8 cellular contexts compared by ENCODE assay signal in the genomic region with DNA sequence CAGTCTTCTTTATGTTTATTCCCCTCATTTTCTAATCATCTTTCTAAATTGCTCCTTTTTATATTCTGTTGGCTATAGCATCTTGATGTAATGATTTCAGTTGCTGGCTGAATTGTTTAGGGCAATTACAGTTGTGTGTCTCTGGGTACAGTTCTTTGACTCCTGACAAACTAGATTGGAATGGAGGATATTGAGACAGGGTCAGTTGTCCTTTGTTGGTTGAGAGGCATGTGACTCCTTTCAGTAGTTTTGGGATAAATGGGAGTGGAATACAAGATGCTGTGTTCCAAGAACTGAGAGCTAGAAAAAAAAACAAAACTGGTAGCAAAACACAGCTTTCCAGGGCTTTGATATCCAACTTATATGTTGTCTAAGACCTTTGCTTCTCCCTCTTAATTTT. TPM values are rescaled to one million over a fixed set of nuclear protein-coding genes. Genes with fewer than 3 reads are reported as not detected.
DNase-seq lines count a peak whose midpoint lies in the region; ATAC-seq, FAIRE-seq and TF ChIP-seq lines count a peak whose summit lies in the region.
"Had no signal": no experiment of that assay in that cellular context is flagged by ENCODE, and none has a peak within 500 bp of the region (broad histone marks: within the 10 kb centered on the region; RNA-seq: fewer than 3 reads in every experiment).

No MANE protein-coding gene starts in this region.

- H3K9me3 ChIP-seq in Loucy (ENCODE audit: insufficient read depth, low read depth, low read length): no peaks in the 10 kb centered on the region
- H3K9me3 ChIP-seq in mammary epithelial cell (replicated peaks; ENCODE audit: insufficient read depth, low read length): no peaks in the 10 kb centered on the region
- no peaks in the 10 kb centered on the region for H3K9me3 ChIP-seq in neural cell (ENCODE audit: low read length)
- H3K9me3 ChIP-seq in esophagus muscularis mucosa: no peaks in the 10 kb centered on the region

- CTCF ChIA-PET in mammary epithelial cell (lab: Charles Lee; ENCODE audit: low non-redundant PET): interaction anchor here (0.7 kb wide), 1 partner anchor 23 kb away, joined by 4 read pairs; no protein-coding TSS in a partner anchor

- ATAC-seq in HG03196 (IDR thresholded peaks at IDR 0.05; ENCODE audit: unreplicated experiment): no peak
- ATAC-seq: left lobe of liver had no signal

- H2AFZ ChIP-seq in Loucy (ENCODE audit: low read length) (no peak overlapping the region), mammary epithelial cell (ENCODE audit: low read depth, low read length) (peak overlapping the region; percentile 88), neural cell (ENCODE audit: low read depth, low read length) (no peak overlapping the region)

- H3K4me1 ChIP-seq in Loucy (ENCODE audit: insufficient read depth, low read length, poor library complexity, severe bottlenecking) (peaks cover 29% of the 10 kb centered on the region), mammary epithelial cell (ENCODE audit: insufficient read depth, low read length) (peaks cover 18% of the 10 kb centered on the region), esophagus muscularis mucosa (peaks cover 8 to 19% (median 13%) of the 10 kb centered on the region in 4 donors)

- dilution Hi-C loops in mammary epithelial cell (cut with HindIII; ENCODE audit: low sequenced_read_pairs): loop anchor here (10.0 kb wide), 1 partner anchor 260 kb away; no protein-coding TSS in a partner anchor

- no peaks in the 10 kb centered on the region for H3K9me2 ChIP-seq in Loucy (replicated peaks; ENCODE audit: low read depth, low read length)
- H3K9me2 ChIP-seq in neural cell (ENCODE audit: insufficient read depth, low read length): no peaks in the 10 kb centered on the region

- in situ Hi-C loops in mammary epithelial cell (cut with MboI; ENCODE audit: low sequenced_read_pairs in 2 of 2): no loop called here

- peak; percentile 69 for DNase-seq in ELR (ENCODE audit: low read depth)
- no peak for DNase-seq in mammary epithelial cell
- no peak for DNase-seq in urothelium cell line (ENCODE audit: low spot score)
- no peak for DNase-seq in esophagus muscularis mucosa (ENCODE audit: extremely low spot score)

- intact Hi-C loops in mammary epithelial cell (cut with micrococcal nuclease): loop anchor here (5.0 kb wide), 1 partner anchor 272 kb away; no protein-coding TSS in a partner anchor
- intact Hi-C loops in esophagus muscularis mucosa (cut with DNase I): no loop called here

- TF ChIP-seq RAD21 in neural cell (conservative IDR thresholded peaks at IDR 0.05): no peak

- no peak for TF ChIP-seq POLR2A in esophagus muscularis mucosa (IDR thresholded peaks at IDR 0.05; ENCODE audit: low read depth)

- no peak for FAIRE-seq in urothelium cell line (lab: Jason Lieb, UNC)

- TF ChIP-seq CTCF in Loucy (conservative IDR thresholded peaks at IDR 0.05; ENCODE audit: low read length): no peak
- no peak for TF ChIP-seq CTCF in mammary epithelial cell (conservative IDR thresholded peaks at IDR 0.05 in 1 of 2, IDR thresholded peaks at IDR 0.05 in 1 of 2; ENCODE audit: extremely low read depth in 1 of 2, insufficient read depth in 1 of 2, low read depth in 1 of 2, low read length in 2 of 2)
- TF ChIP-seq CTCF in neural cell (IDR thresholded peaks at IDR 0.05; ENCODE audit: poor library complexity, severe bottlenecking): no peak
- TF ChIP-seq CTCF in esophagus muscularis mucosa (IDR thresholded peaks at IDR 0.05): no peak

- H4K20me1 ChIP-seq in Loucy (ENCODE audit: insufficient read depth, low read length, poor library complexity, severe bottlenecking) (peaks cover 16% of the 10 kb centered on the region), mammary epithelial cell (ENCODE audit: insufficient read depth, low read length) (no peaks in the 10 kb centered on the region), neural cell (ENCODE audit: insufficient read depth) (no peaks in the 10 kb centered on the region)

- peaks cover 71% of the 10 kb centered on the region for H3K79me2 ChIP-seq in Loucy (ENCODE audit: insufficient read depth, low read length)
- peaks cover 61% of the 10 kb centered on the region for H3K79me2 ChIP-seq in mammary epithelial cell (ENCODE audit: insufficient read depth, low read length)
- H3K79me2 ChIP-seq in neural cell (replicated peaks; ENCODE audit: insufficient read depth, low read length): peaks cover 29% of the 10 kb centered on the region

- H3K27me3 ChIP-seq in Loucy (ENCODE audit: insufficient read depth, low read length, poor library complexity, severe bottlenecking) (peaks cover 7% of the 10 kb centered on the region), mammary epithelial cell (ENCODE audit: insufficient read depth, low read length) (no peaks in the 10 kb centered on the region), neural cell (ENCODE audit: insufficient read depth, low read depth, low read length) (no peaks in the 10 kb centered on the region), esophagus muscularis mucosa (no peaks in the 10 kb centered on the region)

- no TSS peak for BruUV-seq in mammary epithelial cell (replicated peaks; lab: Mats Ljungman, UMichigan)

- H3F3A ChIP-seq in Loucy (ENCODE audit: low read depth) (no peaks in the 10 kb centered on the region; the same call in 1 of the 2 replicates), neural cell (ENCODE audit: insufficient read depth, low read length, poor library complexity, severe bottlenecking) (no peaks in the 10 kb centered on the region)

- peak overlapping the region; percentile 96 for H3K4me2 ChIP-seq in Loucy (ENCODE audit: low read depth, low read length, poor library complexity, severe bottlenecking)
- peak overlapping the region; percentile 90 for H3K4me2 ChIP-seq in mammary epithelial cell (ENCODE audit: insufficient read depth, low read depth, low read length)
- no peak overlapping the region for H3K4me2 ChIP-seq in neural cell (ENCODE audit: low read length)

- peak overlapping the region; percentile 99 for H3K9ac ChIP-seq in Loucy (ENCODE audit: low read depth, low read length, poor library complexity, severe bottlenecking)
- H3K9ac ChIP-seq in mammary epithelial cell (ENCODE audit: insufficient read depth, low read length): peak overlapping the region; percentile 82
- no peak overlapping the region for H3K9ac ChIP-seq in neural cell (ENCODE audit: low read length)

- peaks cover 7% of the 10 kb centered on the region; the same call in 1 of the 2 replicates for H3K36me3 ChIP-seq in Loucy (ENCODE audit: insufficient read depth, low read length)
- peaks cover 6% of the 10 kb centered on the region for H3K36me3 ChIP-seq in mammary epithelial cell (ENCODE audit: insufficient read depth, low read length)
- no peaks in the 10 kb centered on the region for H3K36me3 ChIP-seq in neural cell (ENCODE audit: insufficient read depth, low read length)
- H3K36me3 ChIP-seq in esophagus muscularis mucosa: no peaks in the 10 kb centered on the region

- H3K27ac ChIP-seq in mammary epithelial cell (ENCODE audit: insufficient read depth, low read depth, low read length): peak overlapping the region; percentile 88
- H3K27ac ChIP-seq in neural cell (ENCODE audit: low read length): no peak overlapping the region
- H3K27ac ChIP-seq in esophagus muscularis mucosa (replicated peaks in 1 of 4): no peak overlapping the region

- TF ChIP-seq EP300 in neural cell (conservative IDR thresholded peaks at IDR 0.05; ENCODE audit: poor library complexity, severe bottlenecking) (no peak), esophagus muscularis mucosa (IDR thresholded peaks at IDR 0.05) (no peak)

- H3K4me3 ChIP-seq in Loucy (ENCODE audit: low read length, poor library complexity, severe bottlenecking): peak overlapping the region; percentile 93
- H3K4me3 ChIP-seq in mammary epithelial cell (replicated peaks in 1 of 3; ENCODE audit: insufficient read depth in 1 of 3, low read depth in 2 of 3, low read length in 3 of 3): peak overlapping the region; percentile 68 to 75 (median 75)
- H3K4me3 ChIP-seq in neural cell (ENCODE audit: low read length): peak overlapping the region; percentile 94
- no peak overlapping the region for H3K4me3 ChIP-seq in esophagus muscularis mucosa

TF ChIP-seq in neural cell, 6 proteins besides CTCF, POLR2A, EP300 and RAD21 (continues in another document):
- TF ChIP-seq, protein P1, sequence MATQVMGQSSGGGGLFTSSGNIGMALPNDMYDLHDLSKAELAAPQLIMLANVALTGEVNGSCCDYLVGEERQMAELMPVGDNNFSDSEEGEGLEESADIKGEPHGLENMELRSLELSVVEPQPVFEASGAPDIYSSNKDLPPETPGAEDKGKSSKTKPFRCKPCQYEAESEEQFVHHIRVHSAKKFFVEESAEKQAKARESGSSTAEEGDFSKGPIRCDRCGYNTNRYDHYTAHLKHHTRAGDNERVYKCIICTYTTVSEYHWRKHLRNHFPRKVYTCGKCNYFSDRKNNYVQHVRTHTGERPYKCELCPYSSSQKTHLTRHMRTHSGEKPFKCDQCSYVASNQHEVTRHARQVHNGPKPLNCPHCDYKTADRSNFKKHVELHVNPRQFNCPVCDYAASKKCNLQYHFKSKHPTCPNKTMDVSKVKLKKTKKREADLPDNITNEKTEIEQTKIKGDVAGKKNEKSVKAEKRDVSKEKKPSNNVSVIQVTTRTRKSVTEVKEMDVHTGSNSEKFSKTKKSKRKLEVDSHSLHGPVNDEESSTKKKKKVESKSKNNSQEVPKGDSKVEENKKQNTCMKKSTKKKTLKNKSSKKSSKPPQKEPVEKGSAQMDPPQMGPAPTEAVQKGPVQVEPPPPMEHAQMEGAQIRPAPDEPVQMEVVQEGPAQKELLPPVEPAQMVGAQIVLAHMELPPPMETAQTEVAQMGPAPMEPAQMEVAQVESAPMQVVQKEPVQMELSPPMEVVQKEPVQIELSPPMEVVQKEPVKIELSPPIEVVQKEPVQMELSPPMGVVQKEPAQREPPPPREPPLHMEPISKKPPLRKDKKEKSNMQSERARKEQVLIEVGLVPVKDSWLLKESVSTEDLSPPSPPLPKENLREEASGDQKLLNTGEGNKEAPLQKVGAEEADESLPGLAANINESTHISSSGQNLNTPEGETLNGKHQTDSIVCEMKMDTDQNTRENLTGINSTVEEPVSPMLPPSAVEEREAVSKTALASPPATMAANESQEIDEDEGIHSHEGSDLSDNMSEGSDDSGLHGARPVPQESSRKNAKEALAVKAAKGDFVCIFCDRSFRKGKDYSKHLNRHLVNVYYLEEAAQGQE (IDR thresholded peaks at IDR 0.05; ENCODE audit: borderline replicate concordance): no peak
- TF ChIP-seq EZH2 (IDR thresholded peaks at IDR 0.05; ENCODE audit: borderline replicate concordance, insufficient read depth, low read length, poor library complexity, severe bottlenecking) (no peak), POLR2AphosphoS5 (IDR thresholded peaks at IDR 0.05) (no peak), TAF1 (IDR thresholded peaks at IDR 0.05; ENCODE audit: low read depth) (no peak)

RNA-seq across cellular contexts. Expression of a gene that starts 1.5 kb away (rescaled TPM):
- total RNA-seq in mammary epithelial cell (10 to 100 TPM in 1 of 2 donors, 1 to 10 TPM in 1; 1.7 to 52.4 TPM), esophagus muscularis mucosa (1 to 10 TPM in 2 of 4 donors, under 1 TPM in 2; 0.32 to 1.2 (median 0.99) TPM)
- polyA plus RNA-seq in mammary epithelial cell (12.0 TPM), neural cell (1.3 and 5.4 TPM in 2 replicates)
- polyA minus RNA-seq in mammary epithelial cell (10.8 TPM), neural cell (6.6 and 8.7 TPM in 2 replicates)

RNA-seq across cellular contexts. Expression of a gene that starts 53.1 kb away (rescaled TPM):
- total RNA-seq in mammary epithelial cell (100 to 1,000 TPM; 152 to 157 TPM), esophagus muscularis mucosa (100 to 1,000 TPM in 1 of 4 donors, 10 to 100 TPM in 3; 48.5 to 108 (median 69.1) TPM)
- polyA plus RNA-seq in mammary epithelial cell (52.9 TPM), neural cell (0.07 and 0.20 TPM in 2 replicates)
- polyA minus RNA-seq in mammary epithelial cell (116 TPM), neural cell (0.23 and 0.24 TPM in 2 replicates)

Comparison
In these comparisons a context has a peak if more than half of its experiments do, and no peak if none do; other contexts are left out.
1. H3K4me3 ChIP-seq: peak in Loucy (single experiment), mammary epithelial cell (3 of 3) and neural cell (single experiment); none in esophagus muscularis mucosa (0 of 4).